ENCODE assay signal across 16 cellular contexts in the genomic region with DNA sequence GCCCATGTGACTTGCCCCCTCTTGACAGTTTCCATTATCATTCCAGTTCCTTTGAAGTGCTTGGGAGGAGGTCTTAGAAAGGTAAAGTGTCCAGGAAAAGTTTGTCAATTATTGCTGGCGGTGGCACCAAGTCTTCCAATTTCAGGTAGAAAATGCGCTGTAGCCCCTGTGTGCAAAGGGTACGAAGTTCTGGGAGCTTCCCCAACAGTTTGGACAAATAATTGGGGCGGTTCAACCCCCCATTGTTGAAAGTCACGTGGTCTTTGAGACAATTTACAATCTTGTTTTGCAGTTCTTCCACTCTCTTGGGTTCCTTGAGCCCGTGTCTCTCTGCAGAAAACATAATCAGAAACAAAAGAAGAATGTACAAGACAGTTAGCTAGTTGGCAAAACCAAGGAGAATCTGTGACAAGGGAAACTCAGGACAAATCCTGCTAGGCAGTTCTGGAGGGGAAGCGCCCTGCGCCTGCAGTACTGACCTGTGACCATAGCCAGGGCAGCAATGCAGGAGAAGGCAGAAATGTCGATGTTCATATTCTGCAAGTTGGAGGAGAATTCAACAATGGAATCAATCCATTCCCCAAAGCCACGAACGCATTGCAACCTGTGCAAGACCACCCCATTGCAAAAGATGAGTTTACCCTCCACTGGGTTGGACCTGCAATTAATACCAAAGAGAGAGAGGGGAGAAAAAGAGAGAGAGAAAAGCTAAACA. TPM values are rescaled to one million over a fixed set of nuclear protein-coding genes. Genes with fewer than 3 reads are reported as not detected.
DNase-seq lines count a peak whose midpoint lies in the region; ATAC-seq, FAIRE-seq and TF ChIP-seq lines count a peak whose summit lies in the region.
"Had no signal": no experiment of that assay in that cellular context is flagged by ENCODE, and none has a peak within 500 bp of the region (broad histone marks: within the 10 kb centered on the region; RNA-seq: fewer than 3 reads in every experiment).

No MANE protein-coding gene starts in this region.

- no peak overlapping the region for H3K4me3 ChIP-seq in K562
- H3K4me3 ChIP-seq in iPS-15b (ENCODE audit: low read depth, low read length): peak overlapping the region; percentile 28
- H3K4me3 ChIP-seq: SK-N-MC had no signal

- no peaks in the 10 kb centered on the region for H3K9me1 ChIP-seq in K562 (ENCODE audit: control insufficient read depth, insufficient read depth, low read length)

- H3K36me3 Mint-ChIP-seq in natural killer cell: no peaks in the 10 kb centered on the region
- H3K36me3 Mint-ChIP-seq in natural killer cell treated with Interleukin-12 subunit alpha and Interleukin-12 subunit beta and Interleukin-15 and Interleukin-18, amount 100 ng/mL, for 72 hours: peaks cover 24% of the 10 kb centered on the region
- peaks cover 22% of the 10 kb centered on the region for H3K36me3 Mint-ChIP-seq in type B pancreatic cell
- H3K36me3 Mint-ChIP-seq in activated CD8-positive, alpha-beta memory T cell treated with anti-CD3 and anti-CD28 coated beads, Interleukin-2, amount 10 ng/mL, durations not matched to agents 7 days and 5 days: peaks cover 14% of the 10 kb centered on the region

- WGBS in K562 (ENCODE audit: insufficient coverage, low coverage, missing lambda C conversion rate): 70% methylated on average over 11 of the region's 11 CpGs

- TF ChIP-seq POLR2A in K562 (conservative IDR thresholded peaks at IDR 0.05): no peak

- no peak overlapping the region for H3K4me2 ChIP-seq in K562 (ENCODE audit: insufficient read depth, low read length)

- ATAC-seq in natural killer cell (no peak), K562 (no peak), HG02852 (IDR thresholded peaks at IDR 0.05; ENCODE audit: unreplicated experiment) (no peak)
- ATAC-seq in natural killer cell treated with Interleukin-12 subunit alpha and Interleukin-12 subunit beta and Interleukin-15 and Interleukin-18, amount 100 ng/mL, for 72 hours: no peak
- no peak for ATAC-seq in activated CD8-positive, alpha-beta memory T cell treated with anti-CD3 and anti-CD28 coated beads, Interleukin-2, amount 10 ng/mL, durations not matched to agents 7 days and 5 days
- ATAC-seq: HCT116, Panc1 had no signal

- H3K27me3 ChIP-seq in K562 (ENCODE audit: control insufficient read depth in 2 of 2, insufficient read depth in 2 of 2, low read length in 2 of 2): no peaks in the 10 kb centered on the region
- H3K27me3 ChIP-seq in iPS-15b (ENCODE audit: control insufficient read depth, insufficient read depth, low read length): peaks cover 100% of the 10 kb centered on the region

- peaks cover 0 to 8% of the 10 kb centered on the region in 2 experiments; a peak in 1 of 5 replicates for H3K4me1 ChIP-seq in K562 (replicated peaks in 1 of 2; ENCODE audit: control insufficient read depth in 2 of 2, insufficient read depth in 2 of 2, low read length in 2 of 2)
- peaks cover 17% of the 10 kb centered on the region for H3K4me1 ChIP-seq in iPS-15b (ENCODE audit: control insufficient read depth, insufficient read depth, low read length)

- H3K27me3 Mint-ChIP-seq in natural killer cell (ENCODE audit: low read depth in 2 of 2) (peaks cover 44 to 69% of the 10 kb centered on the region in 2 donors), type B pancreatic cell (peaks cover 88% of the 10 kb centered on the region)
- H3K27me3 Mint-ChIP-seq in natural killer cell treated with Interleukin-12 subunit alpha and Interleukin-12 subunit beta and Interleukin-15 and Interleukin-18, amount 100 ng/mL, for 72 hours: peaks cover 53 to 63% of the 10 kb centered on the region in 2 donors
- peaks cover 52% of the 10 kb centered on the region for H3K27me3 Mint-ChIP-seq in activated CD8-positive, alpha-beta memory T cell treated with anti-CD3 and anti-CD28 coated beads, Interleukin-2, amount 10 ng/mL, durations not matched to agents 7 days and 5 days

- in situ Hi-C loops in K562 (cut with MboI): loop anchor here (25.0 kb wide), 1 partner anchor 886 kb away; no protein-coding TSS in a partner anchor

- no peak for TF ChIP-seq EP300 in K562 (IDR thresholded peaks at IDR 0.05; ENCODE audit: low read length)

- H3K27ac ChIP-seq in K562 (ENCODE audit: extremely low read depth, low read depth, low read length): no peak overlapping the region
- H3K27ac ChIP-seq: SK-N-MC had no signal

- FAIRE-seq in K562 (lab: Jason Lieb, UNC): no peak

- H3K36me3 ChIP-seq in K562 (ENCODE audit: control insufficient read depth, insufficient read depth, low read length) (peaks cover 23% of the 10 kb centered on the region; the same call in 2 of the 3 replicates), iPS-15b (ENCODE audit: control insufficient read depth, insufficient read depth, low read length) (no peaks in the 10 kb centered on the region)

- H3K9ac ChIP-seq in K562 (ENCODE audit: insufficient read depth in 1 of 2, low read depth in 2 of 2, low read length in 2 of 2) (no peak overlapping the region), iPS-15b (ENCODE audit: low read depth, low read length) (no peak overlapping the region)

- H2AFZ ChIP-seq in K562 (ENCODE audit: low read depth, low read length): no peak overlapping the region

- H3K79me2 ChIP-seq in K562 (ENCODE audit: control insufficient read depth, insufficient read depth, low read length): no peaks in the 10 kb centered on the region

- peaks cover 46 to 56% of the 10 kb centered on the region in 2 donors for H3K4me1 Mint-ChIP-seq in natural killer cell
- peaks cover 24 to 31% of the 10 kb centered on the region in 2 donors for H3K4me1 Mint-ChIP-seq in natural killer cell treated with Interleukin-12 subunit alpha and Interleukin-12 subunit beta and Interleukin-15 and Interleukin-18, amount 100 ng/mL, for 72 hours (ENCODE audit: low read depth in 2 of 2)
- H3K4me1 Mint-ChIP-seq in type B pancreatic cell (ENCODE audit: unreplicated experiment): peaks cover 3% of the 10 kb centered on the region
- H3K4me1 Mint-ChIP-seq in activated CD8-positive, alpha-beta memory T cell treated with anti-CD3 and anti-CD28 coated beads, Interleukin-2, amount 10 ng/mL, durations not matched to agents 7 days and 5 days: peaks cover 31% of the 10 kb centered on the region

- intact Hi-C loops in natural killer cell (cut with micrococcal nuclease): no loop called here
- intact Hi-C loops in K562 (cut with micrococcal nuclease): no loop called here

- TF ChIP-seq RAD21 in K562 (CRISPR knock-in tag; conservative IDR thresholded peaks at IDR 0.05 in 1 of 2, IDR thresholded peaks at IDR 0.05 in 1 of 2): no peak

- H3K9me3 Mint-ChIP-seq in natural killer cell (no peaks in the 10 kb centered on the region), type B pancreatic cell (no peaks in the 10 kb centered on the region)
- H3K9me3 Mint-ChIP-seq in natural killer cell treated with Interleukin-12 subunit alpha and Interleukin-12 subunit beta and Interleukin-15 and Interleukin-18, amount 100 ng/mL, for 72 hours: no peaks in the 10 kb centered on the region
- no peaks in the 10 kb centered on the region for H3K9me3 Mint-ChIP-seq in activated CD8-positive, alpha-beta memory T cell treated with anti-CD3 and anti-CD28 coated beads, Interleukin-2, amount 10 ng/mL, durations not matched to agents 7 days and 5 days (ENCODE audit: low read depth)

- no TSS peak for BruUV-seq in K562 (replicated peaks; lab: Mats Ljungman, UMichigan)

- DNase-seq in natural killer cell: no peak
- DNase-seq in natural killer cell treated with Interleukin-12 subunit alpha and Interleukin-12 subunit beta and Interleukin-15 and Interleukin-18, amount 100 ng/mL, for 72 hours (ENCODE audit: low spot score): no peak
- no peak for DNase-seq in K562 (ENCODE audit: extremely low read depth in 1 of 4, low spot score in 3 of 4)
- no peak for DNase-seq in type B pancreatic cell (ENCODE audit: extremely low spot score, unreplicated experiment)
- DNase-seq in activated CD8-positive, alpha-beta memory T cell treated with anti-CD3 and anti-CD28 coated beads, Interleukin-2, amount 10 ng/mL, durations not matched to agents 7 days and 5 days: no peak
- no peak for DNase-seq in GM10266 (ENCODE audit: extremely low spot score)
- DNase-seq: NCI-H1048, NCI-H1436 treated with DMSO at 0.1 percent for 48 hours, NCI-H2029 treated with DMSO at 0.1 percent for 48 hours, NCI-H510A treated with DMSO at 0.1 percent for 48 hours, Right ventricle myocardium superior had no signal

- H3K4me3 Mint-ChIP-seq in natural killer cell (peak overlapping the region; percentile 40), type B pancreatic cell (peak overlapping the region; percentile 7)
- no peak overlapping the region for H3K4me3 Mint-ChIP-seq in natural killer cell treated with Interleukin-12 subunit alpha and Interleukin-12 subunit beta and Interleukin-15 and Interleukin-18, amount 100 ng/mL, for 72 hours
- H3K4me3 Mint-ChIP-seq in activated CD8-positive, alpha-beta memory T cell treated with anti-CD3 and anti-CD28 coated beads, Interleukin-2, amount 10 ng/mL, durations not matched to agents 7 days and 5 days: no peak overlapping the region

- POLR2A ChIA-PET in K562 (lab: Yijun Ruan, JAX): interaction anchor here (0.7 to 0.8 kb wide), 2 partner anchors 9 to 150 kb away, joined by 3 to 6 read pairs; no protein-coding TSS in a partner anchor

- CTCF ChIA-PET in K562 (lab: Yijun Ruan, JAX; ENCODE audit: low intra/inter-chr PET ratio): no interaction called here
- CTCF ChIA-PET in activated CD8-positive, alpha-beta memory T cell treated with anti-CD3 and anti-CD28 coated beads, Interleukin-2, amount 10 ng/mL, durations not matched to agents 7 days and 5 days (lab: Charles Lee): interaction anchor here (2.6 kb wide), 1 partner anchor 10 kb away, joined by 8 read pairs; no protein-coding TSS in a partner anchor

- TF ChIP-seq CTCF in natural killer cell (IDR thresholded peaks at IDR 0.05) (no peak), K562 (IDR thresholded peaks at IDR 0.05 in 2 of 3, conservative IDR thresholded peaks at IDR 0.05 in 1 of 3; ENCODE audit: insufficient read depth in 2 of 3, low read depth in 1 of 3, low read length in 3 of 3) (no peak), type B pancreatic cell (conservative IDR thresholded peaks at IDR 0.05) (no peak), GM10266 (IDR thresholded peaks at IDR 0.05; ENCODE audit: control insufficient read depth, insufficient read depth, low read depth, missing control alignments) (no peak)

- H3K27ac Mint-ChIP-seq in natural killer cell: peak overlapping the region; percentile 5 to 99
- H3K27ac Mint-ChIP-seq in natural killer cell treated with Interleukin-12 subunit alpha and Interleukin-12 subunit beta and Interleukin-15 and Interleukin-18, amount 100 ng/mL, for 72 hours: no peak overlapping the region
- H3K27ac Mint-ChIP-seq in type B pancreatic cell: no peak overlapping the region
- H3K27ac Mint-ChIP-seq in activated CD8-positive, alpha-beta memory T cell treated with anti-CD3 and anti-CD28 coated beads, Interleukin-2, amount 10 ng/mL, durations not matched to agents 7 days and 5 days: no peak overlapping the region

- H4K20me1 ChIP-seq in K562 (replicated peaks; ENCODE audit: control insufficient read depth, insufficient read depth, low read length): no peaks in the 10 kb centered on the region

- H3K9me3 ChIP-seq in K562 (replicated peaks; ENCODE audit: control insufficient read depth, insufficient read depth, low read depth, low read length) (0 out of 2 replicates have a peak, but pooled peaks cover 2% of the 10 kb centered on the region), iPS-15b (ENCODE audit: control insufficient read depth, insufficient read depth, low read length) (no peaks in the 10 kb centered on the region)

RNA-seq across cellular contexts. Expression of gene NR4A2, which starts 6.7 kb away (rescaled TPM):
- total RNA-seq in natural killer cell: 100 to 1,000 TPM; 163 to 316 (median 266) TPM
- total RNA-seq in natural killer cell treated with Interleukin-12 subunit alpha and Interleukin-12 subunit beta and Interleukin-15 and Interleukin-18, amount 100 ng/mL, for 72 hours: 1 to 10 TPM; 2.7 to 4.2 TPM
- total RNA-seq in K562 (2011; cell fraction: chromatin; rRNA removed; ENCODE audit: low replicate concordance): 5.8 and 8.4 TPM in 2 replicates
- 4.6 and 5.5 TPM in 2 replicates for total RNA-seq in K562 (2011; cell fraction: nucleolus; rRNA removed)
- total RNA-seq in K562 (2011; cell fraction: nucleoplasm; rRNA removed): 5.2 and 5.6 TPM in 2 replicates
- total RNA-seq in K562 (2014; rRNA removed): 0.95 and 1.3 TPM in 2 replicates
- total RNA-seq in K562 (2014; rRNA removed; fragmentation: Illumina TruSeq; extraction: Trizol): 1.3 and 1.4 TPM in 2 replicates
- total RNA-seq in K562 (2015; rRNA removed; fragmentation: Illumina TruSeq; extraction: Trizol): 0.94 and 1.1 TPM in 2 replicates
- total RNA-seq in K562 (2021): 5.1 and 5.6 TPM in 2 replicates
- polyA plus RNA-seq in K562 (2011; rRNA removed): 1.3 and 2.1 TPM in 2 replicates
- 1.5 and 1.6 TPM in 2 replicates for polyA plus RNA-seq in K562 (2011; cell fraction: cytosol; rRNA removed)
- polyA plus RNA-seq in K562 (2011; cell fraction: nucleus; rRNA removed): 6.8 and 9.0 TPM in 2 replicates
- polyA plus RNA-seq in K562 (2012): 2.3 and 2.9 TPM in 2 replicates
- polyA plus RNA-seq in K562 (2014; fragmentation: Illumina TruSeq; extraction: Trizol): 3.9 and 4.6 TPM in 2 replicates
- polyA plus RNA-seq in K562 (2014; fragmentation: Nextera tagmentation; extraction: Ambion mirVana): 1 to 10 TPM; 1.3 to 2.1 TPM
- 2.5 and 3.2 TPM in 2 replicates for polyA plus RNA-seq in K562 (2014; rRNA removed)
- 0.88 and 1.8 TPM in 2 replicates for polyA minus RNA-seq in K562 (2011; rRNA and poly(A)+ RNA removed)
- polyA minus RNA-seq in K562 (2011; cell fraction: cytosol; rRNA and poly(A)+ RNA removed): 1.0 and 3.6 TPM in 2 replicates
- polyA minus RNA-seq in K562 (2011; cell fraction: nucleus; rRNA and poly(A)+ RNA removed): 4.2 and 5.6 TPM in 2 replicates
- total RNA-seq in type B pancreatic cell (ENCODE audit: low replicate concordance): 4.4 and 11.0 TPM in 2 replicates
- total RNA-seq in activated CD8-positive, alpha-beta memory T cell treated with anti-CD3 and anti-CD28 coated beads, Interleukin-2, amount 10 ng/mL, durations not matched to agents 7 days and 5 days: 10 to 100 TPM in 1 of 2 experiments, 1 to 10 TPM in 1; 3.2 to 14.8 TPM

Comparison
In these comparisons a context has a peak if more than half of its experiments do, and no peak if none do; other contexts are left out.
1. H3K27ac Mint-ChIP-seq: peak in natural killer cell (2 of 2); none in natural killer cell treated with Interleukin-12 subunit alpha and Interleukin-12 subunit beta and Interleukin-15 and Interleukin-18, amount 100 ng/mL, for 72 hours (0 of 2), type B pancreatic cell (single experiment) and activated CD8-positive, alpha-beta memory T cell treated with anti-CD3 and anti-CD28 coated beads, Interleukin-2, amount 10 ng/mL, durations not matched to agents 7 days and 5 days (single experiment).
2. H3K4me3 Mint-ChIP-seq: peak in natural killer cell (single experiment) and type B pancreatic cell (single experiment); none in natural killer cell treated with Interleukin-12 subunit alpha and Interleukin-12 subunit beta and Interleukin-15 and Interleukin-18, amount 100 ng/mL, for 72 hours (single experiment) and activated CD8-positive, alpha-beta memory T cell treated with anti-CD3 and anti-CD28 coated beads, Interleukin-2, amount 10 ng/mL, durations not matched to agents 7 days and 5 days (single experiment).
3. RNA of gene NR4A2, which starts 6.7 kb away (total RNA-seq): 163 to 316 TPM in natural killer cell; 3.2 to 14.8 TPM in activated CD8-positive, alpha-beta memory T cell treated with anti-CD3 and anti-CD28 coated beads, Interleukin-2, amount 10 ng/mL, durations not matched to agents 7 days and 5 days, 4.4 to 11.0 TPM in type B pancreatic cell, 2.7 to 4.2 TPM in natural killer cell treated with Interleukin-12 subunit alpha and Interleukin-12 subunit beta and Interleukin-15 and Interleukin-18, amount 100 ng/mL, for 72 hours and 0.94 to 8.4 TPM in K562; every median in the first group is over 10 times any median in the second.